Comparison of ENCODE assay signal across 8 cellular contexts in genomic region chr7:135510603-135511183, GRCh38. TPM values are rescaled to one million over a fixed set of nuclear protein-coding genes. Genes with fewer than 3 reads are reported as not detected.
A peak's percentile ranks its signal among the peaks of the same experiment; 100 is the strongest.
DNase-seq lines count a peak whose midpoint lies in the region; ATAC-seq and TF ChIP-seq lines count a peak whose summit lies in the region.

No MANE protein-coding gene starts in this region.

- peak overlapping the region; percentile 38 to 81 for H3K9ac ChIP-seq in colonic mucosa (ENCODE audit: low read depth in 2 of 2, low read length in 2 of 2)

- H3K4me1 ChIP-seq in colonic mucosa = no peaks in the 10 kb centered on the region

- peak; percentile 32 for DNase-seq in NCI-H510A treated with DMSO at 0.1 percent for 48 hours (lab: John Stamatoyannopoulos, UW)
- no peak for DNase-seq in NCI-H510A (lab: John Stamatoyannopoulos, UW)
- DNase-seq in NCI-H2171 (lab: John Stamatoyannopoulos, UW) = peak; percentile 4
- DNase-seq in colonic mucosa = peak; percentile 30
- DNase-seq in mucosa of gallbladder (ENCODE audit: low spot score) = peak; percentile 22

- no peaks in the 10 kb centered on the region for H3K36me3 ChIP-seq in colonic mucosa

- H3K4me3 ChIP-seq in colonic mucosa = peak overlapping the region; percentile 76

- intact Hi-C loops in colonic mucosa (cut with DNase I) = no loop called here

- ATAC-seq in HG02840 (IDR thresholded peaks at IDR 0.05; ENCODE audit: low FRiP score, unreplicated experiment) (no peak), HG03442 (IDR thresholded peaks at IDR 0.05; ENCODE audit: unreplicated experiment) (no peak), GM18909 (IDR thresholded peaks at IDR 0.05; ENCODE audit: poor library complexity, unreplicated experiment) (no peak)

- peak overlapping the region; percentile 89 for H3K27ac ChIP-seq in colonic mucosa

- H3K27me3 ChIP-seq in colonic mucosa = no peaks in the 10 kb centered on the region

- no peaks in the 10 kb centered on the region for H3K9me3 ChIP-seq in colonic mucosa

- no peak for TF ChIP-seq CTCF in colonic mucosa (IDR thresholded peaks at IDR 0.05)

RNA-seq across cellular contexts. Expression of gene CNOT4, which starts 0.8 kb away (rescaled TPM):
- total RNA-seq in colonic mucosa (10 to 100 TPM; 14.7 to 20.9 TPM), mucosa of gallbladder (25.7 TPM)

RNA-seq across cellular contexts. Expression of gene NUP205, which starts 47.0 kb away (rescaled TPM):
- total RNA-seq in colonic mucosa = 10 to 100 TPM; 38.0 to 58.4 TPM
- 30.9 TPM for total RNA-seq in mucosa of gallbladder
